Comparison of ENCODE assay signal across 1 cellular context in the genomic region with DNA sequence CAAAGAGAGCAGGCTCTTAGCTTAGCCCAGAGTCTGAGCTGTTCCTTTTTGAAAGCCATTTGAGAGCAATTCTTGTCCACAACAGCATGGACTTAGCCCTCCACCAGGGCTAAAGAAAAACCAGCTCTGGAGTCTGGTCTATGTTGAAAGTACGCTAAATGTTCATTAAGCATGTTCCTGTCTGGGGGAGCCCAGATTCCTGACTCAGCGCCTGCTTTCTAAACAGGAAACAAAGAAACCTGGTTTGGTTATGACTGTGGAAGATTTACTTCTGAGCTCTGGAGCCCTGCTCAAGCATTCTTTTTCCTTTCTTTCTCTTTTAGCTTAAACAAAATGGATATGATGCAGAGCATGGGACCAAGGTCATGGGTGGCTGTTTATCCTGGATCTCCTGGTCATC.
TF ChIP-seq lines count a peak whose summit lies in the region.

No MANE protein-coding gene starts in this region.

TF ChIP-seq in IMR-90, 13 proteins besides CTCF, POLR2A, EP300 and RAD21:
- no peak for TF ChIP-seq MAFK (IDR thresholded peaks at IDR 0.05; ENCODE audit: low read depth, low read length)
- TF ChIP-seq FOS (IDR thresholded peaks at IDR 0.05; ENCODE audit: low read depth, low read length) = no peak
- TF ChIP-seq SMC3 (IDR thresholded peaks at IDR 0.05; ENCODE audit: low read depth, low read length) = no peak
- no peak for TF ChIP-seq CEBPB (IDR thresholded peaks at IDR 0.05; ENCODE audit: low read depth, low read length)
- TF ChIP-seq CHD1 (IDR thresholded peaks at IDR 0.05; ENCODE audit: low read depth, low read length) = no peak
- no peak for TF ChIP-seq RCOR1 (IDR thresholded peaks at IDR 0.05; ENCODE audit: insufficient replicate concordance, low read length)
- TF ChIP-seq, protein P1, sequence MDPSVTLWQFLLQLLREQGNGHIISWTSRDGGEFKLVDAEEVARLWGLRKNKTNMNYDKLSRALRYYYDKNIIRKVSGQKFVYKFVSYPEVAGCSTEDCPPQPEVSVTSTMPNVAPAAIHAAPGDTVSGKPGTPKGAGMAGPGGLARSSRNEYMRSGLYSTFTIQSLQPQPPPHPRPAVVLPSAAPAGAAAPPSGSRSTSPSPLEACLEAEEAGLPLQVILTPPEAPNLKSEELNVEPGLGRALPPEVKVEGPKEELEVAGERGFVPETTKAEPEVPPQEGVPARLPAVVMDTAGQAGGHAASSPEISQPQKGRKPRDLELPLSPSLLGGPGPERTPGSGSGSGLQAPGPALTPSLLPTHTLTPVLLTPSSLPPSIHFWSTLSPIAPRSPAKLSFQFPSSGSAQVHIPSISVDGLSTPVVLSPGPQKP (IDR thresholded peaks at IDR 0.05; ENCODE audit: borderline replicate concordance, low read depth, low read length) = no peak
